Comparison of ENCODE assay signal across 14 cellular contexts in the genomic region with DNA sequence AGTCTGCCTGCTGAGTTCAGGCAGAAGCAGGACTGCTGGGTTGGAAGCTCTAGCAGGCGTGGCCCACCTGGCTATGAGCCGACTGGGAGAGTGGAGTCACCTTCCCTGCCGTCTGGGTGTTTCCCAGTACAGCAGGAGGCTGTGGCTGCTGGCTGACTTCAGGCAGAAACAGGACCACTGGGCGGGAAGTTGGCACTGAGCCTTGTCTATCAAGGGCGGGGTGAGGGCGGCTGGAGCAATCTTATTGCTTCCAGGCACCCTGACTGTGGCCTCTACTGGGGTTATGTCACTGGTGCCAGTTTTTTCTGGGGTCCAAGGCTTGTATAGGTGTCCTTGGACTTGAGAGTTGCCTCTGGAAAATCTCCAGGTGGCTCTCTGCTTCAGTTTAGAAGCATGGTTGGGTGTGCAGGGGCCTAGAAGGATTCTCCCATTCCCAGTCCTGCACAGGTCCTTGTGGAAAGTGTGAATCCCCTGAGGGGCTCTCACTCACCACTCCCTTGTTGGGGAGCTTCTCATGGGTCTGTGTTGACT. TPM values are rescaled to one million over a fixed set of nuclear protein-coding genes. Genes with fewer than 3 reads are reported as not detected.
DNase-seq lines count a peak whose midpoint lies in the region; ATAC-seq and TF ChIP-seq lines count a peak whose summit lies in the region.
"Had no signal": no experiment of that assay in that cellular context is flagged by ENCODE, and none has a peak within 500 bp of the region (broad histone marks: within the 10 kb centered on the region; RNA-seq: fewer than 3 reads in every experiment).

No MANE protein-coding gene starts in this region.

- H3K27me3 ChIP-seq in PC-3 (ENCODE audit: low read length) (no peaks in the 10 kb centered on the region), fibroblast of lung (ENCODE audit: control insufficient read depth, insufficient read depth, low read length) (no peaks in the 10 kb centered on the region)

- H3F3A ChIP-seq in PC-3 (ENCODE audit: low read length, unreplicated experiment), result no peaks in the 10 kb centered on the region

- no peak overlapping the region for H3K4me3 ChIP-seq in PC-3 (ENCODE audit: low read length)
- no peak overlapping the region for H3K4me3 ChIP-seq in fibroblast of lung (replicated peaks in 1 of 4; ENCODE audit: control extremely low read depth in 1 of 4, insufficient read depth in 1 of 4, low read depth in 3 of 4, low read length in 4 of 4)
- H3K4me3 ChIP-seq: lung, skin epidermis had no signal

- CTCF ChIA-PET in PC-3 (lab: Charles Lee), result no interaction called here

- H3K27ac ChIP-seq in PC-3 (ENCODE audit: low read length) (peak overlapping the region; percentile 7; the same call in 1 of the 2 replicates), fibroblast of lung (ENCODE audit: insufficient read depth, low read length) (no peak overlapping the region)

- peak; percentile 100 for ATAC-seq in PC-3
- ATAC-seq in GM21723 (IDR thresholded peaks at IDR 0.05; ENCODE audit: unreplicated experiment), result no peak
- ATAC-seq in GM18868 (IDR thresholded peaks at IDR 0.05; ENCODE audit: unreplicated experiment), result no peak

- no peaks in the 10 kb centered on the region for H3K9me3 ChIP-seq in PC-3 (ENCODE audit: low read length)
- no peaks in the 10 kb centered on the region for H3K9me3 ChIP-seq in fibroblast of lung (ENCODE audit: control insufficient read depth, insufficient read depth, low read depth, low read length)

- H3K4me1 ChIP-seq in PC-3 (ENCODE audit: insufficient read depth, low read length) (peaks cover 15% of the 10 kb centered on the region), fibroblast of lung (ENCODE audit: control insufficient read depth, extremely low read depth, insufficient read depth, low read length) (no peaks in the 10 kb centered on the region)

- no TSS peak for BruUV-seq in PC-3 (replicated peaks; lab: Mats Ljungman, UMichigan)

- H3K9ac ChIP-seq in PC-3 (ENCODE audit: low read length) (no peak overlapping the region), fibroblast of lung (ENCODE audit: insufficient read depth, low read length) (no peak overlapping the region)

- no peaks in the 10 kb centered on the region for H3K79me2 ChIP-seq in PC-3 (ENCODE audit: low read length)
- H3K79me2 ChIP-seq in fibroblast of lung (ENCODE audit: control insufficient read depth, insufficient read depth, low read length), result no peaks in the 10 kb centered on the region

- peak; percentile 73 for DNase-seq in H4 (ENCODE audit: low spot score)
- DNase-seq in PC-3, result peak; percentile 95
- DNase-seq in fibroblast of lung (ENCODE audit: low read depth in 2 of 2), result peak; percentile 6 to 43
- DNase-seq in mucosa of gallbladder (ENCODE audit: low spot score), result peak; percentile 87
- DNase-seq in GM10266 (ENCODE audit: extremely low spot score), result no peak
- DNase-seq in midbrain (lab: John Stamatoyannopoulos, UW), result no peak
- DNase-seq: activated CD4-positive, alpha-beta memory T cell treated with anti-CD3 and anti-CD28 coated beads for 36 hours; activated naive CD8-positive, alpha-beta T cell treated with anti-CD3 and anti-CD28 coated beads, Interleukin-2, amount 10 ng/mL, durations not matched to agents 7 days and 5 days; NCI-H1436; stimulated activated CD8-positive, alpha-beta memory T cell treated with anti-CD3 and anti-CD28 coated beads, Interleukin-4, amount 100 ng/mL, for 48 hours had no signal

- TF ChIP-seq CTCF in PC-3 (conservative IDR thresholded peaks at IDR 0.05; ENCODE audit: low read depth, low read length) (no peak), fibroblast of lung (conservative IDR thresholded peaks at IDR 0.05 in 1 of 2, IDR thresholded peaks at IDR 0.05 in 1 of 2; ENCODE audit: low read depth in 1 of 2, low read length in 2 of 2) (no peak), GM10266 (IDR thresholded peaks at IDR 0.05; ENCODE audit: control insufficient read depth, insufficient read depth, low read depth, missing control alignments) (no peak)

- POLR2A ChIA-PET in PC-3 (lab: Charles Lee; ENCODE audit: unreplicated experiment), result interaction anchor here (0.7 kb wide), 1 partner anchor 46 kb away, joined by 3 read pairs; no protein-coding TSS in a partner anchor

- intact Hi-C loops in PC-3 (cut with micrococcal nuclease), result loop anchor here (5.0 kb wide), 1 partner anchor 35 kb away; no protein-coding TSS in a partner anchor

- H3K4me2 ChIP-seq in PC-3 (ENCODE audit: low read length) (peak overlapping the region; percentile 56), fibroblast of lung (ENCODE audit: extremely low read depth, insufficient read depth, low read length) (no peak overlapping the region)

- no peaks in the 10 kb centered on the region for H3K9me2 ChIP-seq in PC-3 (replicated peaks; ENCODE audit: low read length)

- H2AFZ ChIP-seq in PC-3 (ENCODE audit: low read length) (peak overlapping the region; percentile 28; the same call in 1 of the 2 replicates), fibroblast of lung (ENCODE audit: low read length) (no peak overlapping the region)

- H3K36me3 ChIP-seq in PC-3 (ENCODE audit: low read depth, low read length) (no peaks in the 10 kb centered on the region), fibroblast of lung (ENCODE audit: control insufficient read depth, insufficient read depth, low read length) (no peaks in the 10 kb centered on the region)

- H4K20me1 ChIP-seq in PC-3 (ENCODE audit: low read length) (no peaks in the 10 kb centered on the region), fibroblast of lung (ENCODE audit: control insufficient read depth, extremely low read depth, insufficient read depth, low read length) (no peaks in the 10 kb centered on the region)

RNA-seq across cellular contexts. Expression of a gene that starts 30.5 kb away (rescaled TPM):
- 3.1 and 4.8 TPM in 2 replicates for total RNA-seq in H4 (2014; rRNA removed; shearing (Covaris generic))
- total RNA-seq in PC-3 (2014; rRNA removed) (34.0 and 45.9 TPM in 2 replicates), fibroblast of lung (190 and 324 TPM in 2 replicates), mucosa of gallbladder (205 TPM)
- polyA plus RNA-seq in fibroblast of lung, result 254 and 291 TPM in 2 replicates
- polyA plus RNA-seq in fibroblast of lung (2012), result 188 and 194 TPM in 2 replicates
- polyA minus RNA-seq in fibroblast of lung (ENCODE audit: low replicate concordance), result 195 and 235 TPM in 2 replicates

Comparison
In these comparisons a context has a peak if more than half of its experiments do, and no peak if none do; other contexts are left out.
1. DNase-seq: peak in H4 (single experiment), PC-3 (single experiment), fibroblast of lung (2 of 2) and mucosa of gallbladder (single experiment); none in GM10266 (single experiment) and midbrain (single experiment).